In genomic region chr1:28027238-28027637, GRCh38 we compare ENCODE assay signal across 1 cellular context.
A peak's percentile ranks its signal among the peaks of the same experiment; 100 is the strongest.
TF ChIP-seq lines count a peak whose summit lies in the region.

No MANE protein-coding gene starts in this region.

TF ChIP-seq in HepG2, 621 proteins besides CTCF, POLR2A, EP300 and RAD21 (continued from another document):
- no peak for TF ChIP-seq PRDM10 (CRISPR knock-in tag; IDR thresholded peaks at IDR 0.05; ENCODE audit: low read depth)
- 0 out of 2 replicates have a peak, but pooled peaks have one; percentile 19 for TF ChIP-seq MAFF (IDR thresholded peaks at IDR 0.05; ENCODE audit: low read depth, low read length)
